In genomic region chr9:38229123-38229829, GRCh38 we compare ENCODE assay signal across 1 cellular context.
TF ChIP-seq lines count a peak whose summit lies in the region.

No MANE protein-coding gene starts in this region.

TF ChIP-seq in H1, 55 proteins besides CTCF, POLR2A, EP300 and RAD21 (continued from another document):
- no peak for TF ChIP-seq RFX5 (IDR thresholded peaks at IDR 0.05; ENCODE audit: borderline replicate concordance, low read depth, low read length)
- TF ChIP-seq, protein P1, sequence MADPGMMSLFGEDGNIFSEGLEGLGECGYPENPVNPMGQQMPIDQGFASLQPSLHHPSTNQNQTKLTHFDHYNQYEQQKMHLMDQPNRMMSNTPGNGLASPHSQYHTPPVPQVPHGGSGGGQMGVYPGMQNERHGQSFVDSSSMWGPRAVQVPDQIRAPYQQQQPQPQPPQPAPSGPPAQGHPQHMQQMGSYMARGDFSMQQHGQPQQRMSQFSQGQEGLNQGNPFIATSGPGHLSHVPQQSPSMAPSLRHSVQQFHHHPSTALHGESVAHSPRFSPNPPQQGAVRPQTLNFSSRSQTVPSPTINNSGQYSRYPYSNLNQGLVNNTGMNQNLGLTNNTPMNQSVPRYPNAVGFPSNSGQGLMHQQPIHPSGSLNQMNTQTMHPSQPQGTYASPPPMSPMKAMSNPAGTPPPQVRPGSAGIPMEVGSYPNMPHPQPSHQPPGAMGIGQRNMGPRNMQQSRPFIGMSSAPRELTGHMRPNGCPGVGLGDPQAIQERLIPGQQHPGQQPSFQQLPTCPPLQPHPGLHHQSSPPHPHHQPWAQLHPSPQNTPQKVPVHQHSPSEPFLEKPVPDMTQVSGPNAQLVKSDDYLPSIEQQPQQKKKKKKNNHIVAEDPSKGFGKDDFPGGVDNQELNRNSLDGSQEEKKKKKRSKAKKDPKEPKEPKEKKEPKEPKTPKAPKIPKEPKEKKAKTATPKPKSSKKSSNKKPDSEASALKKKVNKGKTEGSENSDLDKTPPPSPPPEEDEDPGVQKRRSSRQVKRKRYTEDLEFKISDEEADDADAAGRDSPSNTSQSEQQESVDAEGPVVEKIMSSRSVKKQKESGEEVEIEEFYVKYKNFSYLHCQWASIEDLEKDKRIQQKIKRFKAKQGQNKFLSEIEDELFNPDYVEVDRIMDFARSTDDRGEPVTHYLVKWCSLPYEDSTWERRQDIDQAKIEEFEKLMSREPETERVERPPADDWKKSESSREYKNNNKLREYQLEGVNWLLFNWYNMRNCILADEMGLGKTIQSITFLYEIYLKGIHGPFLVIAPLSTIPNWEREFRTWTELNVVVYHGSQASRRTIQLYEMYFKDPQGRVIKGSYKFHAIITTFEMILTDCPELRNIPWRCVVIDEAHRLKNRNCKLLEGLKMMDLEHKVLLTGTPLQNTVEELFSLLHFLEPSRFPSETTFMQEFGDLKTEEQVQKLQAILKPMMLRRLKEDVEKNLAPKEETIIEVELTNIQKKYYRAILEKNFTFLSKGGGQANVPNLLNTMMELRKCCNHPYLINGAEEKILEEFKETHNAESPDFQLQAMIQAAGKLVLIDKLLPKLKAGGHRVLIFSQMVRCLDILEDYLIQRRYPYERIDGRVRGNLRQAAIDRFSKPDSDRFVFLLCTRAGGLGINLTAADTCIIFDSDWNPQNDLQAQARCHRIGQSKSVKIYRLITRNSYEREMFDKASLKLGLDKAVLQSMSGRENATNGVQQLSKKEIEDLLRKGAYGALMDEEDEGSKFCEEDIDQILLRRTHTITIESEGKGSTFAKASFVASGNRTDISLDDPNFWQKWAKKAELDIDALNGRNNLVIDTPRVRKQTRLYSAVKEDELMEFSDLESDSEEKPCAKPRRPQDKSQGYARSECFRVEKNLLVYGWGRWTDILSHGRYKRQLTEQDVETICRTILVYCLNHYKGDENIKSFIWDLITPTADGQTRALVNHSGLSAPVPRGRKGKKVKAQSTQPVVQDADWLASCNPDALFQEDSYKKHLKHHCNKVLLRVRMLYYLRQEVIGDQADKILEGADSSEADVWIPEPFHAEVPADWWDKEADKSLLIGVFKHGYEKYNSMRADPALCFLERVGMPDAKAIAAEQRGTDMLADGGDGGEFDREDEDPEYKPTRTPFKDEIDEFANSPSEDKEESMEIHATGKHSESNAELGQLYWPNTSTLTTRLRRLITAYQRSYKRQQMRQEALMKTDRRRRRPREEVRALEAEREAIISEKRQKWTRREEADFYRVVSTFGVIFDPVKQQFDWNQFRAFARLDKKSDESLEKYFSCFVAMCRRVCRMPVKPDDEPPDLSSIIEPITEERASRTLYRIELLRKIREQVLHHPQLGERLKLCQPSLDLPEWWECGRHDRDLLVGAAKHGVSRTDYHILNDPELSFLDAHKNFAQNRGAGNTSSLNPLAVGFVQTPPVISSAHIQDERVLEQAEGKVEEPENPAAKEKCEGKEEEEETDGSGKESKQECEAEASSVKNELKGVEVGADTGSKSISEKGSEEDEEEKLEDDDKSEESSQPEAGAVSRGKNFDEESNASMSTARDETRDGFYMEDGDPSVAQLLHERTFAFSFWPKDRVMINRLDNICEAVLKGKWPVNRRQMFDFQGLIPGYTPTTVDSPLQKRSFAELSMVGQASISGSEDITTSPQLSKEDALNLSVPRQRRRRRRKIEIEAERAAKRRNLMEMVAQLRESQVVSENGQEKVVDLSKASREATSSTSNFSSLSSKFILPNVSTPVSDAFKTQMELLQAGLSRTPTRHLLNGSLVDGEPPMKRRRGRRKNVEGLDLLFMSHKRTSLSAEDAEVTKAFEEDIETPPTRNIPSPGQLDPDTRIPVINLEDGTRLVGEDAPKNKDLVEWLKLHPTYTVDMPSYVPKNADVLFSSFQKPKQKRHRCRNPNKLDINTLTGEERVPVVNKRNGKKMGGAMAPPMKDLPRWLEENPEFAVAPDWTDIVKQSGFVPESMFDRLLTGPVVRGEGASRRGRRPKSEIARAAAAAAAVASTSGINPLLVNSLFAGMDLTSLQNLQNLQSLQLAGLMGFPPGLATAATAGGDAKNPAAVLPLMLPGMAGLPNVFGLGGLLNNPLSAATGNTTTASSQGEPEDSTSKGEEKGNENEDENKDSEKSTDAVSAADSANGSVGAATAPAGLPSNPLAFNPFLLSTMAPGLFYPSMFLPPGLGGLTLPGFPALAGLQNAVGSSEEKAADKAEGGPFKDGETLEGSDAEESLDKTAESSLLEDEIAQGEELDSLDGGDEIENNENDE (IDR thresholded peaks at IDR 0.05; ENCODE audit: insufficient replicate concordance, low read length), result no peak
- TF ChIP-seq TAF7 (optimal IDR thresholded peaks at IDR 0.05; ENCODE audit: borderline replicate concordance, low read depth, low read length), result no peak
- no peak for TF ChIP-seq SIX5 (IDR thresholded peaks at IDR 0.05; ENCODE audit: low read depth, low read length)
- no peak for TF ChIP-seq TCF12 (IDR thresholded peaks at IDR 0.05; ENCODE audit: low read depth, low read length)
- no peak for TF ChIP-seq JUND (IDR thresholded peaks at IDR 0.05; ENCODE audit: low read length)
- TF ChIP-seq SP2 (IDR thresholded peaks at IDR 0.05; ENCODE audit: low read length), result no peak
- no peak for TF ChIP-seq EZH2 (IDR thresholded peaks at IDR 0.05; ENCODE audit: low read depth, low read length, severe bottlenecking)
TF ChIP-seq in H1: peak in this region for 0.
